In genomic region chr15:100565591-100565990, GRCh38 we compare ENCODE assay signal across 23 cellular contexts. TPM values are rescaled to one million over a fixed set of nuclear protein-coding genes. Genes with fewer than 3 reads are reported as not detected.
A peak's percentile ranks its signal among the peaks of the same experiment; 100 is the strongest.
DNase-seq lines count a peak whose midpoint lies in the region; ATAC-seq and TF ChIP-seq lines count a peak whose summit lies in the region.
"Had no signal": no experiment of that assay in that cellular context is flagged by ENCODE, and none has a peak within 500 bp of the region (broad histone marks: within the 10 kb centered on the region; RNA-seq: fewer than 3 reads in every experiment).

No MANE protein-coding gene starts in this region.

- no peak overlapping the region for H3K9ac ChIP-seq in MM.1S (ENCODE audit: low read length)

- H3K27ac ChIP-seq in prostate gland (peak overlapping the region in 1 of 2 donors; percentile 59), MM.1S (ENCODE audit: low read length) (no peak overlapping the region)
- H3K27ac ChIP-seq: 22Rv1, sigmoid colon had no signal

- ATAC-seq in HG03097 (IDR thresholded peaks at IDR 0.05; ENCODE audit: low FRiP score, unreplicated experiment) (no peak), HG03469 (IDR thresholded peaks at IDR 0.05; ENCODE audit: unreplicated experiment) (no peak)

- H3K27me3 ChIP-seq in prostate gland (replicated peaks; ENCODE audit: insufficient read depth) (no peaks in the 10 kb centered on the region), MM.1S (replicated peaks; ENCODE audit: insufficient read depth, low read length) (no peaks in the 10 kb centered on the region)
- H3K27me3 ChIP-seq: MG63, sigmoid colon had no signal

- no peaks in the 10 kb centered on the region for H4K20me1 ChIP-seq in MM.1S (ENCODE audit: insufficient read depth, low read length)

- no peaks in the 10 kb centered on the region for H3K9me2 ChIP-seq in MM.1S (replicated peaks; ENCODE audit: insufficient read depth, low read length)

- H3K9me3 ChIP-seq in prostate gland (no peaks in the 10 kb centered on the region), MM.1S (replicated peaks; ENCODE audit: insufficient read depth, low read length) (no peaks in the 10 kb centered on the region)
- H3K9me3 ChIP-seq: MG63, sigmoid colon had no signal

- no peak for TF ChIP-seq POLR2A in prostate gland (IDR thresholded peaks at IDR 0.05)

- TF ChIP-seq CTCF in prostate gland (IDR thresholded peaks at IDR 0.05) (no peak), MM.1S (IDR thresholded peaks at IDR 0.05; ENCODE audit: low read length) (no peak)

- H3K79me2 ChIP-seq in MM.1S (ENCODE audit: low read length): peaks cover 5% of the 10 kb centered on the region; the same call in 1 of the 2 replicates

- H3K4me3 ChIP-seq in prostate gland: no peak overlapping the region
- no peak overlapping the region for H3K4me3 ChIP-seq in MM.1S (ENCODE audit: low read length)
- H3K4me3 ChIP-seq: lung, MG63, sigmoid colon had no signal

- H3F3A ChIP-seq in MM.1S (ENCODE audit: insufficient read depth, low read length): peaks cover 6% of the 10 kb centered on the region; the same call in 1 of the 2 replicates

- H3K4me1 ChIP-seq in prostate gland (replicated peaks) (no peaks in the 10 kb centered on the region), MM.1S (ENCODE audit: low read length) (peaks cover 8% of the 10 kb centered on the region)
- H3K4me1 ChIP-seq: sigmoid colon had no signal

- intact Hi-C loops in prostate gland (cut with DNase I): no loop called here

- DNase-seq in SIG-M5 treated with dmso at 0.1 percent for 504 hours (lab: John Stamatoyannopoulos, UW; ENCODE audit: unreplicated experiment) (peak; percentile 37), SIG-M5 (lab: John Stamatoyannopoulos, UW) (no peak), NOMO-1 (lab: John Stamatoyannopoulos, UW; ENCODE audit: unreplicated experiment in 2 of 2) (peak; percentile 47 to 83), amniotic epithelial cell (ENCODE audit: low read depth) (peak; percentile 77), prostate gland (ENCODE audit: low spot score) (peak; percentile 62), MM.1S (no peak)
- DNase-seq: activated naive CD4-positive, alpha-beta T cell treated with anti-CD3 and anti-CD28 coated beads, Interleukin-2, amount 10 ng/mL, durations not matched to agents 7 days and 5 days; activated T-cell treated with anti-CD3 and anti-CD28 coated beads, Interleukin-2, amount 50 U/mL, for 48 hours; aorta; caudate nucleus; CD8-positive, alpha-beta memory T cell; kidney; MG63; NCI-H2171 treated with DMSO at 0.1 percent for 48 hours; NCI-H526; sigmoid colon; stimulated activated CD4-positive, alpha-beta T cell treated with anti-CD3 and anti-CD28 coated beads, Interleukin-15, amount 100 ng/mL, for 24 hours had no signal

- no peaks in the 10 kb centered on the region for H3K36me3 ChIP-seq in prostate gland
- no peaks in the 10 kb centered on the region for H3K36me3 ChIP-seq in MM.1S (replicated peaks; ENCODE audit: insufficient read depth, low read length)

- H3K4me2 ChIP-seq in MM.1S (ENCODE audit: low read depth, low read length): no peak overlapping the region

- 63% methylated on average over 3 of the region's 3 CpGs for WGBS in prostate gland

- no peak overlapping the region for H2AFZ ChIP-seq in MM.1S (ENCODE audit: low read length)

RNA-seq across cellular contexts. Expression of gene LINS1, which starts 36.4 kb away (rescaled TPM):
- 10 to 100 TPM; 15.5 to 32.3 TPM for total RNA-seq in prostate gland

RNA-seq across cellular contexts. Expression of gene ASB7, which starts 36.8 kb away (rescaled TPM):
- 10 to 100 TPM; 17.3 to 22.3 TPM for total RNA-seq in prostate gland

RNA-seq across cellular contexts. Expression of gene CERS3, which starts 36.8 kb away (rescaled TPM):
- total RNA-seq in prostate gland: 1 to 10 TPM in 1 of 2 donors, under 1 TPM in 1; 0.73 to 4.0 TPM
- total RNA-seq: aorta, G401, posterior vena cava had no signal

Comparison
In these comparisons a context has a peak if more than half of its experiments do, and no peak if none do; other contexts are left out.
1. DNase-seq: peak in SIG-M5 treated with dmso at 0.1 percent for 504 hours (single experiment), NOMO-1 (2 of 2), amniotic epithelial cell (single experiment) and prostate gland (single experiment); none in SIG-M5 (single experiment) and MM.1S (single experiment).